20 cellular contexts compared by ENCODE assay signal in genomic region chr15:86590461-86590860, GRCh38.
"Had no signal": no experiment of that assay in that cellular context is flagged by ENCODE, and none has a peak within 500 bp of the region (broad histone marks: within the 10 kb centered on the region; RNA-seq: fewer than 3 reads in every experiment).

No MANE protein-coding gene starts in this region.

- DNase-seq: KBM-7, MV-4-11, NCI-H1048, NCI-H1105, NCI-H1417, NCI-H1436 treated with DMSO at 0.1 percent for 48 hours, NCI-H1694, NCI-H187 treated with DMSO at 0.1 percent for 48 hours, NCI-H2029 treated with DMSO at 0.1 percent for 48 hours, NCI-H2171 treated with DMSO at 0.1 percent for 48 hours, NCI-H345, NCI-H446 treated with DMSO at 0.1 percent for 48 hours, NCI-H510A treated with DMSO at 0.1 percent for 48 hours, NCI-H526 treated with DMSO at 0.1 percent for 48 hours, NCI-H774, Right ventricle myocardium superior, RPMI8226, SIG-M5 had no signal

- H3K27ac ChIP-seq: SJSA1, SK-N-MC had no signal

- H3K4me1 ChIP-seq: SJSA1 had no signal

- H3K27me3 ChIP-seq: SJSA1 had no signal

- H3K36me3 ChIP-seq: SJSA1 had no signal

- H3K4me3 ChIP-seq: SJSA1, SK-N-MC had no signal

- H3K9me3 ChIP-seq: SJSA1 had no signal
